Comparison of ENCODE assay signal across 19 cellular contexts in genomic region chr22:50297510-50298265, GRCh38. TPM values are rescaled to one million over a fixed set of nuclear protein-coding genes. Genes with fewer than 3 reads are reported as not detected.
DNase-seq lines count a peak whose midpoint lies in the region; ATAC-seq, FAIRE-seq and TF ChIP-seq lines count a peak whose summit lies in the region.
"Had no signal": no experiment of that assay in that cellular context is flagged by ENCODE, and none has a peak within 500 bp of the region (broad histone marks: within the 10 kb centered on the region; RNA-seq: fewer than 3 reads in every experiment).

No MANE protein-coding gene starts in this region.

- peaks cover 10 to 98% (median 82%) of the 10 kb centered on the region in 12 donors for H3K4me1 ChIP-seq in heart left ventricle
- peaks cover 44 to 68% of the 10 kb centered on the region in 2 donors for H3K4me1 ChIP-seq in esophagus (ENCODE audit: control insufficient read depth in 2 of 2, insufficient read depth in 2 of 2, low read length in 1 of 2)
- H3K4me1 ChIP-seq in osteoblast (ENCODE audit: insufficient read depth, low read length): peaks cover 49% of the 10 kb centered on the region
- H3K4me1 ChIP-seq in upper lobe of right lung: peaks cover 85% of the 10 kb centered on the region

- no peak overlapping the region for H3K4me3 Mint-ChIP-seq in activated CD8-positive, alpha-beta memory T cell treated with anti-CD3 and anti-CD28 coated beads, Interleukin-2, amount 10 ng/mL, durations not matched to agents 7 days and 5 days
- H3K4me3 Mint-ChIP-seq: activated T-helper 1 cell treated with anti-CD3 and anti-CD28 coated beads, Interleukin-12 subunit alpha, Interleukin-12 subunit beta, Interleukin-2, Interleukin-4 antibody, amounts not matched to agents 30 ng/mL and 10 ng/mL and 1 ng/mL, durations not matched to agents 14 hours and 24 hours and 36 hours had no signal

- H3K27ac Mint-ChIP-seq in activated CD8-positive, alpha-beta memory T cell treated with anti-CD3 and anti-CD28 coated beads, Interleukin-2, amount 10 ng/mL, durations not matched to agents 7 days and 5 days: no peak overlapping the region
- H3K27ac Mint-ChIP-seq: activated T-helper 1 cell treated with anti-CD3 and anti-CD28 coated beads, Interleukin-12 subunit alpha, Interleukin-12 subunit beta, Interleukin-2, Interleukin-4 antibody, amounts not matched to agents 30 ng/mL and 10 ng/mL and 1 ng/mL, durations not matched to agents 14 hours and 24 hours and 36 hours; CD8-positive, alpha-beta T cell had no signal

- H3K79me2 ChIP-seq in osteoblast (ENCODE audit: insufficient read depth, low read length): peaks cover 98% of the 10 kb centered on the region

- intact Hi-C loops in heart left ventricle (cut with DNase I): no loop called here
- intact Hi-C loops in cardiac septum (cut with DNase I): no loop called here
- intact Hi-C loops in upper lobe of right lung (cut with DNase I): no loop called here

- no peak for FAIRE-seq in urothelium cell line (lab: Jason Lieb, UNC)
- FAIRE-seq: A204.1, colon, TTC549 had no signal

- CTCF ChIA-PET in activated CD8-positive, alpha-beta memory T cell treated with anti-CD3 and anti-CD28 coated beads, Interleukin-2, amount 10 ng/mL, durations not matched to agents 7 days and 5 days (lab: Charles Lee): interaction anchor here (0.6 to 3.6 kb wide), 2 partner anchors 21 to 30 kb away, joined by 3 to 12 read pairs; no protein-coding TSS in a partner anchor

- peaks cover 66% of the 10 kb centered on the region for H4K20me1 ChIP-seq in osteoblast (ENCODE audit: insufficient read depth, low read length)

- no peak for TF ChIP-seq POLR2A in heart left ventricle (IDR thresholded peaks at IDR 0.05)

- TF ChIP-seq CTCF in heart left ventricle (IDR thresholded peaks at IDR 0.05) (no peak), osteoblast (IDR thresholded peaks at IDR 0.05; ENCODE audit: extremely low read depth, low read depth, low read length) (no peak), upper lobe of right lung (IDR thresholded peaks at IDR 0.05) (no peak)

- no peak overlapping the region for H2AFZ ChIP-seq in osteoblast (ENCODE audit: low read length)
- H2AFZ ChIP-seq: parathyroid adenoma had no signal

- no peaks in the 10 kb centered on the region for H3K9me3 Mint-ChIP-seq in activated CD8-positive, alpha-beta memory T cell treated with anti-CD3 and anti-CD28 coated beads, Interleukin-2, amount 10 ng/mL, durations not matched to agents 7 days and 5 days (ENCODE audit: low read depth)
- H3K9me3 Mint-ChIP-seq: activated T-helper 1 cell treated with anti-CD3 and anti-CD28 coated beads, Interleukin-12 subunit alpha, Interleukin-12 subunit beta, Interleukin-2, Interleukin-4 antibody, amounts not matched to agents 30 ng/mL and 10 ng/mL and 1 ng/mL, durations not matched to agents 14 hours and 24 hours and 36 hours; CD8-positive, alpha-beta T cell had no signal

- ATAC-seq in heart left ventricle (no peak), upper lobe of right lung (no peak)
- no peak for ATAC-seq in activated CD8-positive, alpha-beta memory T cell treated with anti-CD3 and anti-CD28 coated beads, Interleukin-2, amount 10 ng/mL, durations not matched to agents 7 days and 5 days
- ATAC-seq: CD8-positive, alpha-beta T cell; PC-3 had no signal

- H3K4me1 Mint-ChIP-seq in activated CD8-positive, alpha-beta memory T cell treated with anti-CD3 and anti-CD28 coated beads, Interleukin-2, amount 10 ng/mL, durations not matched to agents 7 days and 5 days: peaks cover 4% of the 10 kb centered on the region

- no peaks in the 10 kb centered on the region for H3K36me3 ChIP-seq in heart left ventricle
- peaks cover 0 to 18% of the 10 kb centered on the region in 2 donors for H3K36me3 ChIP-seq in esophagus (ENCODE audit: control insufficient read depth in 2 of 2, insufficient read depth in 2 of 2, low read length in 1 of 2)
- H3K36me3 ChIP-seq in osteoblast (ENCODE audit: insufficient read depth, low read length): peaks cover 7% of the 10 kb centered on the region
- H3K36me3 ChIP-seq in upper lobe of right lung: no peaks in the 10 kb centered on the region
- H3K36me3 ChIP-seq: suprapubic skin had no signal

- H3K9me3 ChIP-seq in heart left ventricle (no peaks in the 10 kb centered on the region), esophagus (ENCODE audit: control insufficient read depth in 2 of 2, insufficient read depth in 1 of 2, low read depth in 1 of 2, low read length in 1 of 2) (no peaks in the 10 kb centered on the region), osteoblast (ENCODE audit: low read depth, low read length) (no peaks in the 10 kb centered on the region), upper lobe of right lung (no peaks in the 10 kb centered on the region)
- H3K9me3 ChIP-seq: suprapubic skin had no signal

- H3K4me3 ChIP-seq in heart left ventricle: no peak overlapping the region
- H3K4me3 ChIP-seq in esophagus (ENCODE audit: low read depth in 1 of 2, low read length in 2 of 2): peak overlapping the region in 1 of 2 donors; percentile 14
- H3K4me3 ChIP-seq in osteoblast (ENCODE audit: insufficient read depth, low read length): no peak overlapping the region
- H3K4me3 ChIP-seq in upper lobe of right lung: no peak overlapping the region
- H3K4me3 ChIP-seq: suprapubic skin had no signal

- no peaks in the 10 kb centered on the region for H3K36me3 Mint-ChIP-seq in activated CD8-positive, alpha-beta memory T cell treated with anti-CD3 and anti-CD28 coated beads, Interleukin-2, amount 10 ng/mL, durations not matched to agents 7 days and 5 days
- H3K36me3 Mint-ChIP-seq: CD8-positive, alpha-beta T cell had no signal

- H3K27ac ChIP-seq in heart left ventricle (peak overlapping the region in 7 of 12 donors; percentile 24 to 61 (median 34)), esophagus (ENCODE audit: low read depth in 2 of 2, low read length in 1 of 2) (peak overlapping the region; percentile 66 to 72), osteoblast (ENCODE audit: low read depth, low read length) (peak overlapping the region; percentile 51), upper lobe of right lung (peak overlapping the region; percentile 70)
- H3K27ac ChIP-seq: parathyroid adenoma, suprapubic skin had no signal

- peaks cover 7% of the 10 kb centered on the region for H3K27me3 Mint-ChIP-seq in activated CD8-positive, alpha-beta memory T cell treated with anti-CD3 and anti-CD28 coated beads, Interleukin-2, amount 10 ng/mL, durations not matched to agents 7 days and 5 days

- 83 to 88% (median 86%) methylated on average over 13 to 20 of the region's 20 CpGs for whole genome bisulfite sequencing in heart left ventricle, 4 donors
- WGBS in esophagus, 2 donors: 68 to 74% methylated on average over 20 of the region's 20 CpGs

- H3K27me3 ChIP-seq in heart left ventricle: no peaks in the 10 kb centered on the region
- no peaks in the 10 kb centered on the region for H3K27me3 ChIP-seq in esophagus (ENCODE audit: control insufficient read depth in 1 of 2, insufficient read depth in 2 of 2, low read length in 2 of 2)
- no peaks in the 10 kb centered on the region for H3K27me3 ChIP-seq in osteoblast (ENCODE audit: insufficient read depth, low read length)
- H3K27me3 ChIP-seq in upper lobe of right lung: no peaks in the 10 kb centered on the region
- H3K27me3 ChIP-seq: suprapubic skin had no signal

- no peak overlapping the region for H3K4me2 ChIP-seq in osteoblast (ENCODE audit: insufficient read depth, low read length)

- DNase-seq in heart left ventricle (no peak), cardiac septum (ENCODE audit: low spot score) (no peak), osteoblast (ENCODE audit: insufficient read length, low spot score, missing footprints) (no peak), upper lobe of right lung (no peak), urothelium cell line (ENCODE audit: low spot score) (no peak)
- DNase-seq in activated CD4-positive, alpha-beta T cell treated with anti-CD3 and anti-CD28 coated beads for 48 hours: no peak
- no peak for DNase-seq in activated CD8-positive, alpha-beta memory T cell treated with anti-CD3 and anti-CD28 coated beads, Interleukin-2, amount 10 ng/mL, durations not matched to agents 7 days and 5 days
- DNase-seq: activated CD4-positive, alpha-beta T cell treated with anti-CD3 and anti-CD28 coated beads, Interleukin-2, amount 50 U/mL, for 48 hours; CD8-positive, alpha-beta T cell; islet precursor cell; NCI-H748 treated with DMSO at 0.1 percent for 48 hours; PC-3 had no signal

RNA-seq across cellular contexts. Expression of gene PLXNB2, which starts 9.8 kb away (rescaled TPM):
- 100 to 1,000 TPM in 2 of 9 donors, 10 to 100 TPM in 7; 44.4 to 139 (median 57.9) TPM for total RNA-seq in heart left ventricle
- polyA plus RNA-seq in heart left ventricle: 10 to 100 TPM; 35.1 to 40.3 TPM
- total RNA-seq in cardiac septum: 85.7 TPM
- 100 to 1,000 TPM; 107 to 186 TPM for polyA plus RNA-seq in esophagus
- total RNA-seq in osteoblast: 166 and 209 TPM in 2 replicates
- total RNA-seq in upper lobe of right lung: 308 TPM
- total RNA-seq in activated CD8-positive, alpha-beta memory T cell treated with anti-CD3 and anti-CD28 coated beads, Interleukin-2, amount 10 ng/mL, durations not matched to agents 7 days and 5 days: 10 to 100 TPM; 23.4 to 26.6 TPM

RNA-seq across cellular contexts. Expression of gene MAPK11, which starts 27.5 kb away (rescaled TPM):
- 10 to 100 TPM in 1 of 9 donors, 1 to 10 TPM in 8; 5.0 to 12.1 (median 7.0) TPM for total RNA-seq in heart left ventricle
- 1 to 10 TPM; 7.8 to 9.9 TPM for polyA plus RNA-seq in heart left ventricle
- total RNA-seq in cardiac septum: 11.7 TPM
- polyA plus RNA-seq in esophagus: 1 to 10 TPM; 5.4 to 6.1 TPM
- 2.9 and 6.2 TPM in 2 replicates for total RNA-seq in osteoblast
- 26.1 TPM for total RNA-seq in upper lobe of right lung
- total RNA-seq in activated CD8-positive, alpha-beta memory T cell treated with anti-CD3 and anti-CD28 coated beads, Interleukin-2, amount 10 ng/mL, durations not matched to agents 7 days and 5 days: 10 to 100 TPM; 16.5 to 18.5 TPM

RNA-seq across cellular contexts. Expression of gene DENND6B, which starts 29.1 kb away (rescaled TPM):
- total RNA-seq in heart left ventricle (1 to 10 TPM; 1.0 to 3.2 (median 2.0) TPM), cardiac septum (2.8 TPM), osteoblast (5.9 and 6.5 TPM in 2 replicates), upper lobe of right lung (9.3 TPM)
- polyA plus RNA-seq in heart left ventricle (1 to 10 TPM; 1.0 to 1.3 TPM), esophagus (1 to 10 TPM; 2.4 to 6.8 TPM)
- total RNA-seq in activated CD8-positive, alpha-beta memory T cell treated with anti-CD3 and anti-CD28 coated beads, Interleukin-2, amount 10 ng/mL, durations not matched to agents 7 days and 5 days: 1 to 10 TPM; 5.7 to 8.8 TPM

RNA-seq across cellular contexts. Expression of gene MAPK12, which starts 36.2 kb away (rescaled TPM):
- total RNA-seq in heart left ventricle (10 to 100 TPM; 12.2 to 18.0 (median 15.5) TPM), cardiac septum (32.5 TPM), osteoblast (24.8 and 34.0 TPM in 2 replicates), upper lobe of right lung (22.2 TPM)
- polyA plus RNA-seq in heart left ventricle (10 to 100 TPM; 11.6 to 17.9 TPM), esophagus (1 to 10 TPM; 3.0 to 3.4 TPM)
- total RNA-seq in activated CD8-positive, alpha-beta memory T cell treated with anti-CD3 and anti-CD28 coated beads, Interleukin-2, amount 10 ng/mL, durations not matched to agents 7 days and 5 days: 10 to 100 TPM; 13.9 to 15.8 TPM

RNA-seq across cellular contexts. Expression of gene PPP6R2, which starts 45.4 kb away (rescaled TPM):
- total RNA-seq in heart left ventricle (10 to 100 TPM; 31.6 to 68.1 (median 41.5) TPM), cardiac septum (37.1 TPM), osteoblast (51.0 and 61.2 TPM in 2 replicates), upper lobe of right lung (54.0 TPM)
- polyA plus RNA-seq in heart left ventricle (10 to 100 TPM; 29.6 to 42.4 TPM), esophagus (10 to 100 TPM; 30.2 to 38.2 TPM)
- total RNA-seq in activated CD8-positive, alpha-beta memory T cell treated with anti-CD3 and anti-CD28 coated beads, Interleukin-2, amount 10 ng/mL, durations not matched to agents 7 days and 5 days: 10 to 100 TPM; 78.7 to 98.0 TPM
